In genomic region chr4:184355111-184355604, GRCh38 we compare ENCODE assay signal across 1 cellular context.
TF ChIP-seq lines count a peak whose summit lies in the region.

No MANE protein-coding gene starts in this region.

TF ChIP-seq in GM23338, 12 proteins besides CTCF, POLR2A, EP300 and RAD21 (continued from another document):
- TF ChIP-seq, protein P1, sequence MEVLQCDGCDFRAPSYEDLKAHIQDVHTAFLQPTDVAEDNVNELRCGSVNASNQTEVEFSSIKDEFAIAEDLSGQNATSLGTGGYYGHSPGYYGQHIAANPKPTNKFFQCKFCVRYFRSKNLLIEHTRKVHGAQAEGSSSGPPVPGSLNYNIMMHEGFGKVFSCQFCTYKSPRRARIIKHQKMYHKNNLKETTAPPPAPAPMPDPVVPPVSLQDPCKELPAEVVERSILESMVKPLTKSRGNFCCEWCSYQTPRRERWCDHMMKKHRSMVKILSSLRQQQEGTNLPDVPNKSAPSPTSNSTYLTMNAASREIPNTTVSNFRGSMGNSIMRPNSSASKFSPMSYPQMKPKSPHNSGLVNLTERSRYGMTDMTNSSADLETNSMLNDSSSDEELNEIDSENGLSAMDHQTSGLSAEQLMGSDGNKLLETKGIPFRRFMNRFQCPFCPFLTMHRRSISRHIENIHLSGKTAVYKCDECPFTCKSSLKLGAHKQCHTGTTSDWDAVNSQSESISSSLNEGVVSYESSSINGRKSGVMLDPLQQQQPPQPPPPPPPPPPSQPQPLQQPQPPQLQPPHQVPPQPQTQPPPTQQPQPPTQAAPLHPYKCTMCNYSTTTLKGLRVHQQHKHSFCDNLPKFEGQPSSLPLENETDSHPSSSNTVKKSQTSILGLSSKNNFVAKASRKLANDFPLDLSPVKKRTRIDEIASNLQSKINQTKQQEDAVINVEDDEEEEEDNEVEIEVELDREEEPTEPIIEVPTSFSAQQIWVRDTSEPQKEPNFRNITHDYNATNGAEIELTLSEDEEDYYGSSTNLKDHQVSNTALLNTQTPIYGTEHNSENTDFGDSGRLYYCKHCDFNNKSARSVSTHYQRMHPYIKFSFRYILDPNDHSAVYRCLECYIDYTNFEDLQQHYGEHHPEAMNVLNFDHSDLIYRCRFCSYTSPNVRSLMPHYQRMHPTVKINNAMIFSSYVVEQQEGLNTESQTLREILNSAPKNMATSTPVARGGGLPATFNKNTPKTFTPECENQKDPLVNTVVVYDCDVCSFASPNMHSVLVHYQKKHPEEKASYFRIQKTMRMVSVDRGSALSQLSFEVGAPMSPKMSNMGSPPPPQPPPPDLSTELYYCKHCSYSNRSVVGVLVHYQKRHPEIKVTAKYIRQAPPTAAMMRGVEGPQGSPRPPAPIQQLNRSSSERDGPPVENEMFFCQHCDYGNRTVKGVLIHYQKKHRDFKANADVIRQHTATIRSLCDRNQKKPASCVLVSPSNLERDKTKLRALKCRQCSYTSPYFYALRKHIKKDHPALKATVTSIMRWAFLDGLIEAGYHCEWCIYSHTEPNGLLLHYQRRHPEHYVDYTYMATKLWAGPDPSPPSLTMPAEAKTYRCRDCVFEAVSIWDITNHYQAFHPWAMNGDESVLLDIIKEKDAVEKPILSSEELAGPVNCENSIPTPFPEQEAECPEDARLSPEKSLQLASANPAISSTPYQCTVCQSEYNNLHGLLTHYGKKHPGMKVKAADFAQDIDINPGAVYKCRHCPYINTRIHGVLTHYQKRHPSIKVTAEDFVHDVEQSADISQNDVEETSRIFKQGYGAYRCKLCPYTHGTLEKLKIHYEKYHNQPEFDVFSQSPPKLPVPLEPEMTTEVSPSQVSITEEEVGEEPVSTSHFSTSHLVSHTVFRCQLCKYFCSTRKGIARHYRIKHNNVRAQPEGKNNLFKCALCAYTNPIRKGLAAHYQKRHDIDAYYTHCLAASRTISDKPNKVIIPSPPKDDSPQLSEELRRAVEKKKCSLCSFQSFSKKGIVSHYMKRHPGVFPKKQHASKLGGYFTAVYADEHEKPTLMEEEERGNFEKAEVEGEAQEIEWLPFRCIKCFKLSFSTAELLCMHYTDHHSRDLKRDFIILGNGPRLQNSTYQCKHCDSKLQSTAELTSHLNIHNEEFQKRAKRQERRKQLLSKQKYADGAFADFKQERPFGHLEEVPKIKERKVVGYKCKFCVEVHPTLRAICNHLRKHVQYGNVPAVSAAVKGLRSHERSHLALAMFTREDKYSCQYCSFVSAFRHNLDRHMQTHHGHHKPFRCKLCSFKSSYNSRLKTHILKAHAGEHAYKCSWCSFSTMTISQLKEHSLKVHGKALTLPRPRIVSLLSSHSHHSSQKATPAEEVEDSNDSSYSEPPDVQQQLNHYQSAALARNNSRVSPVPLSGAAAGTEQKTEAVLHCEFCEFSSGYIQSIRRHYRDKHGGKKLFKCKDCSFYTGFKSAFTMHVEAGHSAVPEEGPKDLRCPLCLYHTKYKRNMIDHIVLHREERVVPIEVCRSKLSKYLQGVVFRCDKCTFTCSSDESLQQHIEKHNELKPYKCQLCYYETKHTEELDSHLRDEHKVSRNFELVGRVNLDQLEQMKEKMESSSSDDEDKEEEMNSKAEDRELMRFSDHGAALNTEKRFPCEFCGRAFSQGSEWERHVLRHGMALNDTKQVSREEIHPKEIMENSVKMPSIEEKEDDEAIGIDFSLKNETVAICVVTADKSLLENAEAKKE (CRISPR knock-in tag; IDR thresholded peaks at IDR 0.05) = no peak
- no peak for TF ChIP-seq ZNF114 (CRISPR knock-in tag; IDR thresholded peaks at IDR 0.05)
- TF ChIP-seq EZH2 (IDR thresholded peaks at IDR 0.05; ENCODE audit: low read depth, unreplicated experiment) = no peak
- TF ChIP-seq, protein P2, sequence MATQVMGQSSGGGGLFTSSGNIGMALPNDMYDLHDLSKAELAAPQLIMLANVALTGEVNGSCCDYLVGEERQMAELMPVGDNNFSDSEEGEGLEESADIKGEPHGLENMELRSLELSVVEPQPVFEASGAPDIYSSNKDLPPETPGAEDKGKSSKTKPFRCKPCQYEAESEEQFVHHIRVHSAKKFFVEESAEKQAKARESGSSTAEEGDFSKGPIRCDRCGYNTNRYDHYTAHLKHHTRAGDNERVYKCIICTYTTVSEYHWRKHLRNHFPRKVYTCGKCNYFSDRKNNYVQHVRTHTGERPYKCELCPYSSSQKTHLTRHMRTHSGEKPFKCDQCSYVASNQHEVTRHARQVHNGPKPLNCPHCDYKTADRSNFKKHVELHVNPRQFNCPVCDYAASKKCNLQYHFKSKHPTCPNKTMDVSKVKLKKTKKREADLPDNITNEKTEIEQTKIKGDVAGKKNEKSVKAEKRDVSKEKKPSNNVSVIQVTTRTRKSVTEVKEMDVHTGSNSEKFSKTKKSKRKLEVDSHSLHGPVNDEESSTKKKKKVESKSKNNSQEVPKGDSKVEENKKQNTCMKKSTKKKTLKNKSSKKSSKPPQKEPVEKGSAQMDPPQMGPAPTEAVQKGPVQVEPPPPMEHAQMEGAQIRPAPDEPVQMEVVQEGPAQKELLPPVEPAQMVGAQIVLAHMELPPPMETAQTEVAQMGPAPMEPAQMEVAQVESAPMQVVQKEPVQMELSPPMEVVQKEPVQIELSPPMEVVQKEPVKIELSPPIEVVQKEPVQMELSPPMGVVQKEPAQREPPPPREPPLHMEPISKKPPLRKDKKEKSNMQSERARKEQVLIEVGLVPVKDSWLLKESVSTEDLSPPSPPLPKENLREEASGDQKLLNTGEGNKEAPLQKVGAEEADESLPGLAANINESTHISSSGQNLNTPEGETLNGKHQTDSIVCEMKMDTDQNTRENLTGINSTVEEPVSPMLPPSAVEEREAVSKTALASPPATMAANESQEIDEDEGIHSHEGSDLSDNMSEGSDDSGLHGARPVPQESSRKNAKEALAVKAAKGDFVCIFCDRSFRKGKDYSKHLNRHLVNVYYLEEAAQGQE (IDR thresholded peaks at IDR 0.05; ENCODE audit: unreplicated experiment) = no peak
- TF ChIP-seq NANOG (IDR thresholded peaks at IDR 0.05; ENCODE audit: borderline replicate concordance) = no peak
- no peak for TF ChIP-seq JUNB (IDR thresholded peaks at IDR 0.05; ENCODE audit: unreplicated experiment)
- no peak for TF ChIP-seq POLR2AphosphoS5 (IDR thresholded peaks at IDR 0.05; ENCODE audit: low read depth)
- TF ChIP-seq CREB1 (CRISPR knock-in tag; IDR thresholded peaks at IDR 0.05; ENCODE audit: low read depth) = no peak
